Comparison of ENCODE assay signal across 8 cellular contexts in genomic region chr1:39105061-39105840, GRCh38.
DNase-seq lines count a peak whose midpoint lies in the region; ATAC-seq lines count a peak whose summit lies in the region.

No MANE protein-coding gene starts in this region.

- CTCF ChIA-PET in CD8-positive, alpha-beta memory T cell (lab: Charles Lee), result interaction anchor here (1.0 to 2.3 kb wide), 2 partner anchors 87 to 434 kb away, joined by 3 to 7 read pairs; no protein-coding TSS in a partner anchor

- POLR2A ChIA-PET in CD8-positive, alpha-beta memory T cell (lab: Charles Lee), result interaction anchor here (0.6 kb wide), 1 partner anchor 440 kb away, joined by 4 read pairs; no protein-coding TSS in a partner anchor

- peaks cover 13 to 16% (median 15%) of the 10 kb centered on the region in 3 donors for H3K4me1 Mint-ChIP-seq in CD8-positive, alpha-beta memory T cell

- no peaks in the 10 kb centered on the region for H3K27me3 Mint-ChIP-seq in CD8-positive, alpha-beta memory T cell

- no peaks in the 10 kb centered on the region for H3K36me3 Mint-ChIP-seq in CD8-positive, alpha-beta memory T cell

- H3K4me1 ChIP-seq in CD8-positive, alpha-beta memory T cell (ENCODE audit: insufficient read depth, low read length), result peaks cover 25% of the 10 kb centered on the region

- peak overlapping the region; percentile 53 for H3K27ac ChIP-seq in CD8-positive, alpha-beta memory T cell (ENCODE audit: low read depth, low read length)

- H3K4me3 Mint-ChIP-seq in CD8-positive, alpha-beta memory T cell, result peak overlapping the region; percentile 28 to 89 (median 84)

- peak overlapping the region; percentile 58 for H3K4me3 ChIP-seq in CD8-positive, alpha-beta memory T cell (ENCODE audit: low read length)

- no peaks in the 10 kb centered on the region for H3K27me3 ChIP-seq in CD8-positive, alpha-beta memory T cell (ENCODE audit: insufficient read depth, low read length, poor library complexity, severe bottlenecking)

- H3K9me3 ChIP-seq in CD8-positive, alpha-beta memory T cell (ENCODE audit: low read length), result no peaks in the 10 kb centered on the region

- no peaks in the 10 kb centered on the region for H3K9me3 Mint-ChIP-seq in CD8-positive, alpha-beta memory T cell

- H3K27ac Mint-ChIP-seq in CD8-positive, alpha-beta memory T cell, result no peak overlapping the region

- peak; percentile 34 for ATAC-seq in GM21423 (IDR thresholded peaks at IDR 0.05; ENCODE audit: unreplicated experiment)
- ATAC-seq in GM21529 (IDR thresholded peaks at IDR 0.05; ENCODE audit: unreplicated experiment), result no peak

- H3K36me3 ChIP-seq in CD8-positive, alpha-beta memory T cell (ENCODE audit: insufficient read depth, low read length), result no peaks in the 10 kb centered on the region

- peak; percentile 38 to 68 (median 60) for DNase-seq in CD8-positive, alpha-beta memory T cell
- peak; percentile 96 for DNase-seq in NCI-H2029 treated with DMSO at 0.1 percent for 48 hours (lab: John Stamatoyannopoulos, UW)
- peak; percentile 65 to 68 for DNase-seq in activated CD4-positive, alpha-beta T cell treated with anti-CD3 and anti-CD28 coated beads, Interleukin-2, amount 50 U/mL, for 48 hours
- DNase-seq in effector CD8-positive, alpha-beta T cell (lab: John Stamatoyannopoulos, UW), result peak; percentile 22
- peak; percentile 51 for DNase-seq in medulla oblongata (ENCODE audit: extremely low spot score)
- peak; percentile 22 to 34 for DNase-seq in stimulated activated CD8-positive, alpha-beta memory T cell treated with anti-CD3 and anti-CD28 coated beads, Interleukin-2, amount 100 ng/mL, for 1 hour (ENCODE audit: low read depth in 2 of 2)

Comparison
In these comparisons a context has a peak if more than half of its experiments do, and no peak if none do; other contexts are left out.
1. DNase-seq: peak in every context shown above with its lines; median percentile 96 in NCI-H2029 treated with DMSO at 0.1 percent for 48 hours; 66 in activated CD4-positive, alpha-beta T cell treated with anti-CD3 and anti-CD28 coated beads, Interleukin-2, amount 50 U/mL, for 48 hours; 60 in CD8-positive, alpha-beta memory T cell; 51 in medulla oblongata; 28 in stimulated activated CD8-positive, alpha-beta memory T cell treated with anti-CD3 and anti-CD28 coated beads, Interleukin-2, amount 100 ng/mL, for 1 hour; 22 in effector CD8-positive, alpha-beta T cell.